27 cellular contexts compared by ENCODE assay signal in the genomic region with DNA sequence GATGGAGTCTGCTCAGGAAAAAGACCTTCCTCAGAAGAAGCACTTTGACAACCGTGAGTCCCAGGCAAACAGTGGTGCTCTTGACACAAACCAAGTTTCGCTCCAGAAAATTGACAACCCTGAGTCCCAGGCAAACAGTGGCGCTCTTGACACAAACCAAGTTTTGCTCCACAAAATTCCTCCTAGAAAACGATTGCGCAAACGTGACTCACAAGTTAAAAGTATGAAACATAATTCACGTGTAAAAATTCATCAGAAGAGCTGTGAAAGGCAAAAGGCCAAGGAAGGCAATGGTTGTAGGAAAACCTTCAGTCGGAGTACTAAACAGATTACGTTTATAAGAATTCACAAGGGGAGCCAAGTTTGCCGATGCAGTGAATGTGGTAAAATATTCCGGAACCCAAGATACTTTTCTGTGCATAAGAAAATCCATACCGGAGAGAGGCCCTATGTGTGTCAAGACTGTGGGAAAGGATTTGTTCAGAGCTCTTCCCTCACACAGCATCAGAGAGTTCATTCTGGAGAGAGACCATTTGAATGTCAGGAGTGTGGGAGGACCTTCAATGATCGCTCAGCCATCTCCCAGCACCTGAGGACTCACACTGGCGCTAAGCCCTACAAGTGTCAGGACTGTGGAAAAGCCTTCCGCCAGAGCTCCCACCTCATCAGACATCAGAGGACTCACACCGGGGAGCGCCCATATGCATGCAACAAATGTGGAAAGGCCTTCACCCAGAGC. TPM values are rescaled to one million over a fixed set of nuclear protein-coding genes. Genes with fewer than 3 reads are reported as not detected.
DNase-seq lines count a peak whose midpoint lies in the region; ATAC-seq and TF ChIP-seq lines count a peak whose summit lies in the region.
"Had no signal": no experiment of that assay in that cellular context is flagged by ENCODE, and none has a peak within 500 bp of the region (broad histone marks: within the 10 kb centered on the region; RNA-seq: fewer than 3 reads in every experiment).

No MANE protein-coding gene starts in this region.

- H3K79me2 ChIP-seq in mammary epithelial cell (ENCODE audit: insufficient read depth, low read length) (no peaks in the 10 kb centered on the region), mesendoderm (ENCODE audit: control insufficient read depth, insufficient read depth, low read length) (no peaks in the 10 kb centered on the region)

- H3K4me1 ChIP-seq in A673 (ENCODE audit: insufficient read depth, low read length, poor library complexity, severe bottlenecking) (no peaks in the 10 kb centered on the region), IMR-90 (ENCODE audit: control insufficient read depth, insufficient read depth, low read length) (no peaks in the 10 kb centered on the region), mammary epithelial cell (ENCODE audit: insufficient read depth, low read length) (no peaks in the 10 kb centered on the region), mesendoderm (ENCODE audit: control insufficient read depth, low read depth, low read length) (no peaks in the 10 kb centered on the region), uterus (no peaks in the 10 kb centered on the region), psoas muscle (no peaks in the 10 kb centered on the region)
- H3K4me1 ChIP-seq: gastroesophageal sphincter, HAP-1, upper lobe of right lung had no signal

- H2AFZ ChIP-seq in IMR-90 (replicated peaks; ENCODE audit: low read length, poor library complexity) (no peak overlapping the region), mammary epithelial cell (ENCODE audit: low read depth, low read length) (no peak overlapping the region)

- H2BK5ac ChIP-seq in IMR-90 (ENCODE audit: low read depth, low read length, poor library complexity, severe bottlenecking) (no peak overlapping the region), mesendoderm (ENCODE audit: low read length) (no peak overlapping the region)

- H3K27ac ChIP-seq in A673 (ENCODE audit: low read depth, low read length, poor library complexity, severe bottlenecking), result no peak overlapping the region
- H3K27ac ChIP-seq in IMR-90 (ENCODE audit: insufficient read depth, low read length), result no peak overlapping the region
- no peak overlapping the region for H3K27ac ChIP-seq in mammary epithelial cell (ENCODE audit: insufficient read depth, low read depth, low read length)
- no peak overlapping the region for H3K27ac ChIP-seq in mesendoderm (ENCODE audit: low read depth, low read length)
- H3K27ac ChIP-seq in uterus, result no peak overlapping the region
- H3K27ac ChIP-seq in psoas muscle, result no peak overlapping the region
- H3K27ac ChIP-seq: gastroesophageal sphincter, SK-N-MC, upper lobe of right lung had no signal

- DNase-seq in A673 (ENCODE audit: low spot score), result no peak
- no peak for DNase-seq in IMR-90
- DNase-seq in mammary epithelial cell, result no peak
- DNase-seq in mesendoderm, result peak; percentile 17
- no peak for DNase-seq in uterus
- DNase-seq in NCI-H2227 treated with DMSO at 0.1 percent for 48 hours (lab: John Stamatoyannopoulos, UW), result no peak
- DNase-seq in psoas muscle, result no peak
- DNase-seq: activated CD4-positive, alpha-beta T cell treated with anti-CD3 and anti-CD28 coated beads, Interleukin-2, amount 50 U/mL, for 48 hours; activated CD4-positive, CD25-positive, alpha-beta regulatory T cell; activated naive CD4-positive, alpha-beta T cell; activated naive CD8-positive, alpha-beta T cell treated with anti-CD3 and anti-CD28 coated beads, Interleukin-2, amount 50 U/mL, for 24 hours; AML-193; CD4-positive, alpha-beta memory T cell; cerebellar nuclear complex; Kasumi-1; mucosa of descending colon; NCI-H146; NCI-H2107; NCI-H446; NCI-H82; upper lobe of right lung had no signal

- H2AK5ac ChIP-seq in IMR-90 (ENCODE audit: low read depth, low read length) (no peak overlapping the region), mesendoderm (ENCODE audit: low read length) (no peak overlapping the region)

- peaks cover 0 to 7% of the 10 kb centered on the region in 2 experiments; a peak in 2 of 4 replicates for H3K79me1 ChIP-seq in IMR-90 (ENCODE audit: low read depth in 1 of 2, low read length in 2 of 2)
- H3K79me1 ChIP-seq in mesendoderm (ENCODE audit: low read length), result no peaks in the 10 kb centered on the region

- no peak overlapping the region for H3K56ac ChIP-seq in IMR-90 (ENCODE audit: extremely low read depth, insufficient read depth, low read length)
- no peak overlapping the region for H3K56ac ChIP-seq in mesendoderm (ENCODE audit: low read length)

- H3K27me3 ChIP-seq in A673 (replicated peaks; ENCODE audit: insufficient read depth, low read depth, low read length, poor library complexity) (no peaks in the 10 kb centered on the region), IMR-90 (ENCODE audit: control insufficient read depth, insufficient read depth, low read length) (no peaks in the 10 kb centered on the region), mammary epithelial cell (ENCODE audit: insufficient read depth, low read length) (no peaks in the 10 kb centered on the region), mesendoderm (ENCODE audit: insufficient read depth, low read length, poor library complexity) (no peaks in the 10 kb centered on the region), uterus (no peaks in the 10 kb centered on the region), psoas muscle (ENCODE audit: insufficient read depth in 3 of 3, low read length in 2 of 3) (no peaks in the 10 kb centered on the region)
- H3K27me3 ChIP-seq: gastroesophageal sphincter, upper lobe of right lung had no signal

- no CpG with 5 or more reads among the region's 17 CpGs for WGBS in IMR-90 (ENCODE audit: extremely low coverage in 2 of 2, insufficient read length in 1 of 2), 2 experiments
- WGBS in mammary epithelial cell (ENCODE audit: low coverage, missing lambda C conversion rate), result 99% methylated on average over 17 of the region's 17 CpGs
- no CpG with 5 or more reads among the region's 17 CpGs for WGBS in mesendoderm (ENCODE audit: extremely low coverage, insufficient coverage, low lambda C conversion rate)
- WGBS in psoas muscle, 3 donors, result 98% methylated on average over 17 of the region's 17 CpGs

- no peak for TF ChIP-seq RAD21 in IMR-90 (IDR thresholded peaks at IDR 0.05; ENCODE audit: low read length)

- H3K36me3 ChIP-seq in A673 (ENCODE audit: insufficient read depth, low read length, poor library complexity, severe bottlenecking) (peaks cover 65% of the 10 kb centered on the region), IMR-90 (ENCODE audit: control insufficient read depth, insufficient read depth, low read length) (peaks cover 58% of the 10 kb centered on the region), mammary epithelial cell (ENCODE audit: insufficient read depth, low read length) (peaks cover 43% of the 10 kb centered on the region), mesendoderm (ENCODE audit: control insufficient read depth, insufficient read depth, low read length) (peaks cover 32% of the 10 kb centered on the region), uterus (no peaks in the 10 kb centered on the region), psoas muscle (ENCODE audit: insufficient read depth in 1 of 2, low read depth in 1 of 2) (peaks cover 47 to 62% of the 10 kb centered on the region in 2 donors)

- H3K18ac ChIP-seq in IMR-90 (ENCODE audit: low read depth, low read length) (no peak overlapping the region), mesendoderm (ENCODE audit: low read length) (no peak overlapping the region)

- H4K20me1 ChIP-seq in IMR-90 (ENCODE audit: insufficient read depth, low read length) (no peaks in the 10 kb centered on the region), mammary epithelial cell (ENCODE audit: insufficient read depth, low read length) (no peaks in the 10 kb centered on the region)

- CTCF ChIA-PET in A673 (lab: Charles Lee), result no interaction called here
- CTCF ChIA-PET in IMR-90 (lab: Yijun Ruan, JAX), result no interaction called here
- CTCF ChIA-PET in mammary epithelial cell (lab: Charles Lee; ENCODE audit: low non-redundant PET), result no interaction called here

- H3K23ac ChIP-seq in IMR-90 (ENCODE audit: low read depth, low read length) (no peak overlapping the region), mesendoderm (ENCODE audit: low read length) (no peak overlapping the region)

- dilution Hi-C loops in IMR-90 (cut with HindIII; ENCODE audit: low sequenced_read_pairs, unreplicated experiment), result no loop called here
- dilution Hi-C loops in mammary epithelial cell (cut with HindIII; ENCODE audit: low sequenced_read_pairs), result no loop called here

- TF ChIP-seq POLR2A in IMR-90 (IDR thresholded peaks at IDR 0.05; ENCODE audit: low read depth, low read length) (no peak), uterus (IDR thresholded peaks at IDR 0.05) (no peak)

- BruUV-seq in A673 (replicated peaks; lab: Mats Ljungman, UMichigan), result TSS peak; percentile 45
- TSS peak; percentile 82 for BruUV-seq in IMR-90 (replicated peaks; lab: Mats Ljungman, UMichigan)
- BruUV-seq in mammary epithelial cell (replicated peaks; lab: Mats Ljungman, UMichigan), result TSS peak; percentile 41

- no peak overlapping the region for H3K14ac ChIP-seq in IMR-90 (replicated peaks; ENCODE audit: low read depth, low read length)

- no peak overlapping the region for H4K5ac ChIP-seq in IMR-90 (ENCODE audit: low read depth, low read length)
- no peak overlapping the region for H4K5ac ChIP-seq in mesendoderm (ENCODE audit: low read length)

- H3K9ac ChIP-seq in IMR-90 (ENCODE audit: low read depth, low read length) (no peak overlapping the region), mammary epithelial cell (ENCODE audit: insufficient read depth, low read length) (no peak overlapping the region), mesendoderm (ENCODE audit: low read length) (no peak overlapping the region)

- H4K91ac ChIP-seq in IMR-90 (ENCODE audit: insufficient read depth, low read depth, low read length), result no peak overlapping the region

- H3K4ac ChIP-seq in IMR-90 (ENCODE audit: low read depth, low read length) (no peak overlapping the region), mesendoderm (ENCODE audit: low read depth, low read length) (no peak overlapping the region)

- H3K4me3 ChIP-seq in A673 (ENCODE audit: low read depth, low read length, poor library complexity, severe bottlenecking) (no peak overlapping the region), IMR-90 (ENCODE audit: insufficient read depth, low read depth, low read length) (no peak overlapping the region), mammary epithelial cell (replicated peaks in 1 of 3; ENCODE audit: insufficient read depth in 1 of 3, low read depth in 2 of 3, low read length in 3 of 3) (no peak overlapping the region), mesendoderm (ENCODE audit: low read length) (peak overlapping the region; percentile 22), uterus (no peak overlapping the region), psoas muscle (no peak overlapping the region)
- H3K4me3 ChIP-seq: gastroesophageal sphincter, HAP-1, lung, mucosa of descending colon, SK-N-MC, upper lobe of right lung had no signal

- H2AK9ac ChIP-seq in IMR-90 (replicated peaks; ENCODE audit: low read depth, low read length, poor library complexity), result no peak overlapping the region

- H2BK120ac ChIP-seq in IMR-90 (ENCODE audit: low read depth, low read length) (no peak overlapping the region), mesendoderm (ENCODE audit: low read depth, low read length) (no peak overlapping the region)

- ATAC-seq in IMR-90 (ENCODE audit: low read depth) (no peak), GM21825 (IDR thresholded peaks at IDR 0.05; ENCODE audit: unreplicated experiment) (no peak), psoas muscle (no peak)
- ATAC-seq: activated naive CD8-positive, alpha-beta T cell treated with anti-CD3 and anti-CD28 coated beads, Interleukin-2, amount 50 U/mL, for 24 hours; gastroesophageal sphincter; mucosa of descending colon; stimulated activated memory B cell treated with anti-CD40 and anti-IgM and Interleukin-4, amounts not matched to agents 10 μg/mL and 1 μg/mL and 100 μg/mL, for 72 hours; upper lobe of right lung had no signal

- in situ Hi-C loops in IMR-90 (cut with MboI; ENCODE audit: low sequenced_read_pairs), result no loop called here
- in situ Hi-C loops in mammary epithelial cell (cut with MboI; ENCODE audit: low sequenced_read_pairs in 2 of 2), result no loop called here

- H2BK20ac ChIP-seq in IMR-90 (ENCODE audit: low read depth, low read length), result no peak overlapping the region

- H3K4me2 ChIP-seq in IMR-90 (ENCODE audit: low read depth, low read length) (no peak overlapping the region), mammary epithelial cell (ENCODE audit: insufficient read depth, low read depth, low read length) (no peak overlapping the region), mesendoderm (ENCODE audit: low read length) (no peak overlapping the region)

- POLR2A ChIA-PET in A673 (lab: Charles Lee; ENCODE audit: low non-redundant PET), result no interaction called here
- POLR2A ChIA-PET in IMR-90 (lab: Charles Lee; ENCODE audit: unreplicated experiment), result no interaction called here

- no peaks in the 10 kb centered on the region for H3K9me1 ChIP-seq in IMR-90 (ENCODE audit: insufficient read depth, low read length)

- H3K9me3 ChIP-seq in A673 (ENCODE audit: low read depth, low read length, poor library complexity, severe bottlenecking), result peaks cover 57% of the 10 kb centered on the region
- peaks cover 93% of the 10 kb centered on the region for H3K9me3 ChIP-seq in IMR-90 (ENCODE audit: control insufficient read depth, insufficient read depth, low read length)
- H3K9me3 ChIP-seq in mammary epithelial cell (replicated peaks; ENCODE audit: insufficient read depth, low read length), result peaks cover 93% of the 10 kb centered on the region
- H3K9me3 ChIP-seq in uterus, result peaks cover 0 to 99% of the 10 kb centered on the region in 2 donors
- H3K9me3 ChIP-seq in psoas muscle, result peaks cover 100% of the 10 kb centered on the region

- TF ChIP-seq CTCF in A673 (conservative IDR thresholded peaks at IDR 0.05; ENCODE audit: low read depth, low read length) (no peak), IMR-90 (conservative IDR thresholded peaks at IDR 0.05; ENCODE audit: low read depth, low read length) (no peak), mammary epithelial cell (conservative IDR thresholded peaks at IDR 0.05 in 1 of 2, IDR thresholded peaks at IDR 0.05 in 1 of 2; ENCODE audit: extremely low read depth in 1 of 2, insufficient read depth in 1 of 2, low read depth in 1 of 2, low read length in 2 of 2) (no peak), uterus (IDR thresholded peaks at IDR 0.05) (no peak), psoas muscle (IDR thresholded peaks at IDR 0.05) (no peak)

- intact Hi-C loops in A673 (cut with micrococcal nuclease; ENCODE audit: unreplicated experiment), result no loop called here
- intact Hi-C loops in IMR-90 (cut with micrococcal nuclease), result no loop called here
- intact Hi-C loops in mammary epithelial cell (cut with micrococcal nuclease), result no loop called here
- intact Hi-C loops in uterus (cut with DNase I; ENCODE audit: low total_unique reads), result no loop called here
- intact Hi-C loops in psoas muscle (cut with DNase I), result no loop called here

- H4K8ac ChIP-seq in IMR-90 (ENCODE audit: low read depth in 2 of 2, low read length in 2 of 2) (no peak overlapping the region), mesendoderm (ENCODE audit: low read depth, low read length) (no peak overlapping the region)

- H2BK15ac ChIP-seq in IMR-90 (ENCODE audit: low read depth, low read length), result no peak overlapping the region
- no peak overlapping the region for H2BK15ac ChIP-seq in mesendoderm (replicated peaks; ENCODE audit: low read depth)

RNA-seq across cellular contexts. Expression of a gene that starts 16.2 kb away (rescaled TPM):
- total RNA-seq in A673 (2021) (44.8 and 50.5 TPM in 2 replicates), IMR-90 (2012; rRNA removed) (35.3 and 45.9 TPM in 2 replicates), mammary epithelial cell (10 to 100 TPM; 32.3 to 48.3 TPM), uterus (10 to 100 TPM in 3 of 4 donors, 1 to 10 TPM in 1; 2.6 to 67.0 (median 43.7) TPM), psoas muscle (10 to 100 TPM in 1 of 4 donors, 1 to 10 TPM in 3; 2.4 to 15.3 (median 5.1) TPM)
- polyA plus RNA-seq in IMR-90 (2012; rRNA removed) (14.4 and 19.3 TPM in 2 replicates), mammary epithelial cell (38.7 TPM), psoas muscle (1 to 10 TPM; 3.8 to 8.1 (median 7.8) TPM)
- polyA plus RNA-seq in IMR-90 (2012; cell fraction: cytosol; rRNA removed), result 16.7 and 18.3 TPM in 2 replicates
- polyA plus RNA-seq in IMR-90 (2012; cell fraction: nucleus; rRNA removed; ENCODE audit: low replicate concordance), result 21.0 and 21.4 TPM in 2 replicates
- polyA minus RNA-seq in mammary epithelial cell, result 70.3 TPM
- polyA plus RNA-seq in mesendoderm (2013, experiment 1 of 2), result 48.0 TPM
- polyA plus RNA-seq in mesendoderm (2013, experiment 2 of 2), result 51.8 TPM

RNA-seq across cellular contexts. Expression of a gene that starts 29.6 kb away (rescaled TPM):
- total RNA-seq in A673 (2021), result 25.0 and 27.4 TPM in 2 replicates
- 12.5 and 15.2 TPM in 2 replicates for total RNA-seq in IMR-90 (2012; rRNA removed)
- polyA plus RNA-seq in IMR-90 (2012; rRNA removed), result 11.0 and 12.1 TPM in 2 replicates
- 7.0 and 8.9 TPM in 2 replicates for polyA plus RNA-seq in IMR-90 (2012; cell fraction: cytosol; rRNA removed)
- 18.6 and 24.2 TPM in 2 replicates for polyA plus RNA-seq in IMR-90 (2012; cell fraction: nucleus; rRNA removed; ENCODE audit: low replicate concordance)
- total RNA-seq in mammary epithelial cell, result 10 to 100 TPM; 15.7 to 33.8 TPM
- polyA plus RNA-seq in mammary epithelial cell, result 19.8 TPM
- 41.8 TPM for polyA minus RNA-seq in mammary epithelial cell
- 15.9 TPM for polyA plus RNA-seq in mesendoderm (2013, experiment 1 of 2)
- polyA plus RNA-seq in mesendoderm (2013, experiment 2 of 2), result 15.1 TPM
- total RNA-seq in uterus, result 10 to 100 TPM; 10.8 to 34.3 (median 29.7) TPM
- total RNA-seq in psoas muscle, result 10 to 100 TPM; 11.2 to 15.0 (median 14.8) TPM
- 10 to 100 TPM; 11.3 to 20.5 (median 13.9) TPM for polyA plus RNA-seq in psoas muscle
